36 cellular contexts compared by ENCODE assay signal in the genomic region with DNA sequence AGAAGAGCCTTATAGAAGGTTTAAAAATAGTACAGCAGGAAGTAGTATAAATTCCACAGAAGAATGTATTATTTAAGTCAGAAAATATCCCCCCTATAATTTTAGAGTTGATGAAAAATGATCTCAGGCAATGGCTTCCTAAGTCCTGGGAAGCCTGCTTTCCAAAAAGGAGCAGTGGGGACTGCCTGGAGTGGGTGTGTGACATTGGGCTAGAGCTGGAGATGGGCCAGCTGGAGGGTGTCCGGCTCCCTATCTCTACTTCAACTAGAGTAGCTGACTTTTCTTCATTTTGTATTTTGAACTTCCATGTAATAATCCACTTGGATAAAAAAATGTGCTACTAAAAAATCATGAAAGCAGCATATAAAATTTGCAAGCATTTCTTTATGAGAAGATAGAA.
"Had no signal": no experiment of that assay in that cellular context is flagged by ENCODE, and none has a peak within 500 bp of the region (broad histone marks: within the 10 kb centered on the region; RNA-seq: fewer than 3 reads in every experiment).

No MANE protein-coding gene starts in this region.

- H3K4me1 Mint-ChIP-seq: activated B cell treated with CpG ODN at 0.5 μM for 24 hours had no signal

- H3K9me3 ChIP-seq: adrenal gland, SJCRH30 had no signal

- H3K27ac ChIP-seq: adrenal gland, PC-9, RWPE1, SJCRH30, VCaP had no signal

- H3K27ac Mint-ChIP-seq: activated B cell treated with CpG ODN at 0.5 μM for 24 hours; activated CD4-positive, alpha-beta memory T cell treated with anti-CD3 and anti-CD28 coated beads for 36 hours; activated naive CD4-positive, alpha-beta T cell treated with anti-CD3 and anti-CD28 coated beads for 36 hours; activated naive CD4-positive, alpha-beta T cell treated with anti-CD3 and anti-CD28 coated beads, Interleukin-2, amount 50 U/mL, for 72 hours; activated T-helper 1 cell treated with anti-CD3 and anti-CD28 coated beads, Interleukin-12 subunit alpha, Interleukin-12 subunit beta, Interleukin-2, Interleukin-4 antibody, amounts not matched to agents 30 ng/mL and 10 ng/mL and 1 ng/mL, durations not matched to agents 14 hours and 24 hours and 36 hours had no signal

- H3K4me1 ChIP-seq: adrenal gland, SJCRH30 had no signal

- H3K27me3 Mint-ChIP-seq: activated B cell treated with CpG ODN at 0.5 μM for 24 hours, brain had no signal

- H3K27me3 ChIP-seq: adrenal gland, SJCRH30 had no signal

- H3K36me3 Mint-ChIP-seq: activated CD4-positive, alpha-beta memory T cell treated with anti-CD3 and anti-CD28 coated beads for 36 hours; activated naive CD4-positive, alpha-beta T cell treated with anti-CD3 and anti-CD28 coated beads, Interleukin-2, amount 50 U/mL, for 72 hours had no signal

- H3K4me3 ChIP-seq: adrenal gland, PC-9, SJCRH30 had no signal

- H3K4me3 Mint-ChIP-seq: activated B cell treated with CpG ODN at 0.5 μM for 24 hours; activated CD4-positive, alpha-beta memory T cell treated with anti-CD3 and anti-CD28 coated beads for 36 hours; activated naive CD4-positive, alpha-beta T cell treated with anti-CD3 and anti-CD28 coated beads for 36 hours; activated T-cell treated with anti-CD3 and anti-CD28 coated beads, Interleukin-2, amount 50 U/mL, for 4 hours; activated T-helper 1 cell treated with anti-CD3 and anti-CD28 coated beads, Interleukin-12 subunit alpha, Interleukin-12 subunit beta, Interleukin-2, Interleukin-4 antibody, amounts not matched to agents 30 ng/mL and 10 ng/mL and 1 ng/mL, durations not matched to agents 14 hours and 24 hours and 36 hours; brain had no signal

- ATAC-seq: activated naive CD4-positive, alpha-beta T cell treated with anti-CD3 and anti-CD28 coated beads, Interleukin-2, amount 50 U/mL, for 72 hours; activated T-cell treated with anti-CD3 and anti-CD28 coated beads, Interleukin-2, amount 50 U/mL, for 4 hours had no signal

- H3K9me3 Mint-ChIP-seq: activated B cell treated with CpG ODN at 0.5 μM for 24 hours; activated CD4-positive, alpha-beta memory T cell treated with anti-CD3 and anti-CD28 coated beads for 36 hours; activated naive CD4-positive, alpha-beta T cell treated with anti-CD3 and anti-CD28 coated beads for 36 hours; activated naive CD4-positive, alpha-beta T cell treated with anti-CD3 and anti-CD28 coated beads, Interleukin-2, amount 50 U/mL, for 72 hours; activated T-cell treated with anti-CD3 and anti-CD28 coated beads, Interleukin-2, amount 50 U/mL, for 4 hours; activated T-helper 1 cell treated with anti-CD3 and anti-CD28 coated beads, Interleukin-12 subunit alpha, Interleukin-12 subunit beta, Interleukin-2, Interleukin-4 antibody, amounts not matched to agents 30 ng/mL and 10 ng/mL and 1 ng/mL, durations not matched to agents 14 hours and 24 hours and 36 hours; brain had no signal

- DNase-seq: activated B cell treated with CpG ODN at 0.5 μM for 24 hours; activated CD4-positive, alpha-beta memory T cell treated with anti-CD3 and anti-CD28 coated beads for 36 hours; activated CD4-positive, alpha-beta T cell treated with anti-CD3 and anti-CD28 coated beads for 4 hours; activated CD4-positive, alpha-beta T cell treated with anti-CD3 and anti-CD28 coated beads, Interleukin-2, amount 50 U/mL, for 1 hour; activated CD4-positive, CD25-positive, alpha-beta regulatory T cell treated with anti-CD3 and anti-CD28 coated beads, Interleukin-2, amount 50 U/mL, for 72 hours; activated CD8-positive, alpha-beta memory T cell treated with anti-CD3 and anti-CD28 coated beads, Interleukin-2, amount 50 U/mL, for 4 hours; activated gamma-delta T cell treated with Interleukin-2 at 50 U/mL for 16 hours; activated naive CD4-positive, alpha-beta T cell treated with anti-CD3 and anti-CD28 coated beads for 36 hours; activated T-cell treated with anti-CD3 and anti-CD28 coated beads for 4 hours; activated T-cell treated with anti-CD3 and anti-CD28 coated beads, Interleukin-2, amount 50 U/mL, for 4 hours; adrenal gland; anterior cingulate cortex; central memory CD4-positive, alpha-beta T cell; NCI-H1092 treated with DMSO at 0.1 percent for 48 hours; NCI-H1417; NCI-H146; NCI-H187; NCI-H2029 treated with DMSO at 0.1 percent for 48 hours; NCI-H2107; NCI-H2171; NCI-H510A; NCI-H526; NCI-H748 treated with DMSO at 0.1 percent for 48 hours; NK-92 treated with Interleukin-12 subunit alpha and Interleukin-12 subunit beta, amount 100 ng/mL, for 24 hours; PC-9; SHP77; SJCRH30; SW 1271; T-helper 1 cell; T-helper 2 cell; T-helper 9 cell had no signal

- H2AFZ ChIP-seq: PC-9 had no signal

- H3K4me2 ChIP-seq: PC-9 had no signal
